1 cellular context compared by ENCODE assay signal in the genomic region with DNA sequence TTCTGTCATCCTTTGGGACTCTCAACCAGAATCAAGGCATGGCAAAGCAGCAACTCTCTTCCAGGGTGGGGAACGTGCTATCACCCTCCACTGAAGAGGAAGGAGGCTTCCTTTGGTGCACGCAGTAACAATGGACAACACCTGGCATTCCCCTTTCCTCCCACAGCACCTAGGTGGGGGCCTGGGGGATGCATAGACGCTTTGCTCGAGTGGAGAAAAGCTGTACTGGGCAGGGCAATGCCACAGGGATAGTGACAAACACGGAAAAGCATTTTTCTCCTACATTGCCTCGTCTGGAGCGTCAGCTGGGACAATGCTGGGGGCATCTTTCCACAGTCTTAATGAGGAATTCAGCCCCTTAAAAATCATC.
TF ChIP-seq lines count a peak whose summit lies in the region.

No MANE protein-coding gene starts in this region.

TF ChIP-seq in HepG2, 621 proteins besides CTCF, POLR2A, EP300 and RAD21 (continued from another document):
- TF ChIP-seq, protein P1, sequence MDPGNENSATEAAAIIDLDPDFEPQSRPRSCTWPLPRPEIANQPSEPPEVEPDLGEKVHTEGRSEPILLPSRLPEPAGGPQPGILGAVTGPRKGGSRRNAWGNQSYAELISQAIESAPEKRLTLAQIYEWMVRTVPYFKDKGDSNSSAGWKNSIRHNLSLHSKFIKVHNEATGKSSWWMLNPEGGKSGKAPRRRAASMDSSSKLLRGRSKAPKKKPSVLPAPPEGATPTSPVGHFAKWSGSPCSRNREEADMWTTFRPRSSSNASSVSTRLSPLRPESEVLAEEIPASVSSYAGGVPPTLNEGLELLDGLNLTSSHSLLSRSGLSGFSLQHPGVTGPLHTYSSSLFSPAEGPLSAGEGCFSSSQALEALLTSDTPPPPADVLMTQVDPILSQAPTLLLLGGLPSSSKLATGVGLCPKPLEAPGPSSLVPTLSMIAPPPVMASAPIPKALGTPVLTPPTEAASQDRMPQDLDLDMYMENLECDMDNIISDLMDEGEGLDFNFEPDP (CRISPR knock-in tag; conservative IDR thresholded peaks at IDR 0.05): 0 out of 2 replicates have a peak, but pooled peaks have one; percentile 18
